In genomic region chr7:611837-612236, GRCh38 we compare ENCODE assay signal across 8 cellular contexts.
DNase-seq lines count a peak whose midpoint lies in the region; ATAC-seq, FAIRE-seq and TF ChIP-seq lines count a peak whose summit lies in the region.
"Not testable (repeated sequence)": the region's sequence is repeated elsewhere in the genome, so short reads cannot be mapped to it uniquely, and the experiment has no call there.

No MANE protein-coding gene starts in this region.

- CTCF ChIA-PET in CD4-positive, alpha-beta memory T cell (lab: Charles Lee; ENCODE audit: partially characterized antibody); T-cell (lab: Charles Lee); K562 (lab: Yijun Ruan, JAX; ENCODE audit: low intra/inter-chr PET ratio): not testable (repeated sequence)
- CTCF ChIA-PET in activated CD8-positive, alpha-beta T cell treated with anti-CD3 and anti-CD28 coated beads, Interleukin-2, amount 10 ng/mL, durations not matched to agents 7 days and 5 days (lab: Charles Lee) = interaction anchor here (1.7 kb wide), 1 partner anchor 12 kb away, joined by 7 read pairs; no protein-coding TSS in a partner anchor

- BruUV-seq in K562 (replicated peaks; lab: Mats Ljungman, UMichigan) = not testable (repeated sequence)

- H3K9me3 ChIP-seq in CD4-positive, alpha-beta memory T cell (ENCODE audit: control insufficient read depth in 1 of 2, low read length in 2 of 2); K562 (replicated peaks; ENCODE audit: control insufficient read depth, insufficient read depth, low read depth, low read length); upper lobe of left lung: not testable (repeated sequence)

- POLR2A ChIA-PET in CD4-positive, alpha-beta memory T cell (lab: Charles Lee; ENCODE audit: partially characterized antibody); T-cell (lab: Charles Lee); activated CD8-positive, alpha-beta T cell treated with anti-CD3 and anti-CD28 coated beads, Interleukin-2, amount 10 ng/mL, durations not matched to agents 7 days and 5 days (lab: Charles Lee); K562 (lab: Yijun Ruan, JAX): not testable (repeated sequence)

- H4K20me1 ChIP-seq in K562 (replicated peaks; ENCODE audit: control insufficient read depth, insufficient read depth, low read length) = not testable (repeated sequence)

- H3K9me1 ChIP-seq in K562 (ENCODE audit: control insufficient read depth, insufficient read depth, low read length) = not testable (repeated sequence)

- peak overlapping the region; percentile 68 for H3K4me2 ChIP-seq in K562 (ENCODE audit: insufficient read depth, low read length)

- not testable (repeated sequence) for H3K27me3 ChIP-seq in CD4-positive, alpha-beta memory T cell (ENCODE audit: insufficient read depth, low read length); K562 (ENCODE audit: control insufficient read depth in 2 of 2, insufficient read depth in 2 of 2, low read length in 2 of 2); upper lobe of left lung

- not testable (repeated sequence) for ATAC-seq in T-cell (replicated peaks in 1 of 4); activated CD8-positive, alpha-beta T cell treated with anti-CD3 and anti-CD28 coated beads, Interleukin-2, amount 10 ng/mL, durations not matched to agents 7 days and 5 days; K562; upper lobe of left lung (ENCODE audit: low FRiP score in 2 of 2)

- TF ChIP-seq EP300 in K562 (IDR thresholded peaks at IDR 0.05; ENCODE audit: low read length); upper lobe of left lung (IDR thresholded peaks at IDR 0.05): not testable (repeated sequence)

- peak overlapping the region in 1 of 2 experiments; percentile 73; a peak in 1 of 4 replicates for H3K9ac ChIP-seq in K562 (ENCODE audit: insufficient read depth in 1 of 2, low read depth in 2 of 2, low read length in 2 of 2)

- FAIRE-seq in K562 (lab: Jason Lieb, UNC) = not testable (repeated sequence)

- not testable (repeated sequence) for TF ChIP-seq POLR2A in K562 (conservative IDR thresholded peaks at IDR 0.05); upper lobe of left lung (IDR thresholded peaks at IDR 0.05)

- H2AFZ ChIP-seq in K562 (ENCODE audit: low read depth, low read length) = not testable (repeated sequence)

- in situ Hi-C loops in K562 (cut with MboI) = not testable (repeated sequence)

- 96% methylated on average over 7 of the region's 7 CpGs for WGBS in K562 (ENCODE audit: insufficient coverage, low coverage, missing lambda C conversion rate)
- 80 to 96% methylated on average over 7 of the region's 7 CpGs for WGBS in upper lobe of left lung, 2 donors

- not testable (repeated sequence) for H3K36me3 Mint-ChIP-seq in CD4-positive, alpha-beta memory T cell; T-cell; immature natural killer cell; osteocyte (ENCODE audit: unreplicated experiment)
- peaks cover 56% of the 10 kb centered on the region for H3K36me3 Mint-ChIP-seq in activated CD8-positive, alpha-beta T cell treated with anti-CD3 and anti-CD28 coated beads, Interleukin-2, amount 10 ng/mL, durations not matched to agents 7 days and 5 days (ENCODE audit: low read depth)
- peaks cover 11% of the 10 kb centered on the region for H3K36me3 Mint-ChIP-seq in activated naive CD4-positive, alpha-beta T cell treated with anti-CD3 and anti-CD28 coated beads, Interleukin-2, amount 50 U/mL, for 24 hours

- TF ChIP-seq RAD21 in K562 (CRISPR knock-in tag; conservative IDR thresholded peaks at IDR 0.05 in 1 of 2, IDR thresholded peaks at IDR 0.05 in 1 of 2) = not testable (repeated sequence)

- not testable (repeated sequence) for TF ChIP-seq CTCF in K562 (IDR thresholded peaks at IDR 0.05 in 2 of 3, conservative IDR thresholded peaks at IDR 0.05 in 1 of 3; ENCODE audit: insufficient read depth in 2 of 3, low read depth in 1 of 3, low read length in 3 of 3); osteocyte (IDR thresholded peaks at IDR 0.05); upper lobe of left lung (IDR thresholded peaks at IDR 0.05)

- not testable (repeated sequence) for H3K79me2 ChIP-seq in K562 (ENCODE audit: control insufficient read depth, insufficient read depth, low read length)

- H3K27ac ChIP-seq in CD4-positive, alpha-beta memory T cell (ENCODE audit: low read depth, low read length) = not testable (repeated sequence)
- H3K27ac ChIP-seq in K562 (ENCODE audit: extremely low read depth, low read depth, low read length) (peak overlapping the region; percentile 89; the same call in 1 of the 3 replicates), upper lobe of left lung (peak overlapping the region; percentile 71 to 92 (median 87))

- H3K27me3 Mint-ChIP-seq in CD4-positive, alpha-beta memory T cell; T-cell; activated CD8-positive, alpha-beta T cell treated with anti-CD3 and anti-CD28 coated beads, Interleukin-2, amount 10 ng/mL, durations not matched to agents 7 days and 5 days (ENCODE audit: low read depth); activated naive CD4-positive, alpha-beta T cell treated with anti-CD3 and anti-CD28 coated beads, Interleukin-2, amount 50 U/mL, for 24 hours; immature natural killer cell (ENCODE audit: low read depth in 3 of 3); osteocyte (ENCODE audit: unreplicated experiment): not testable (repeated sequence)

- H3K9me3 Mint-ChIP-seq in CD4-positive, alpha-beta memory T cell; T-cell; activated CD8-positive, alpha-beta T cell treated with anti-CD3 and anti-CD28 coated beads, Interleukin-2, amount 10 ng/mL, durations not matched to agents 7 days and 5 days (ENCODE audit: insufficient read depth); activated naive CD4-positive, alpha-beta T cell treated with anti-CD3 and anti-CD28 coated beads, Interleukin-2, amount 50 U/mL, for 24 hours; immature natural killer cell; osteocyte (ENCODE audit: unreplicated experiment): not testable (repeated sequence)

- peaks cover 16 to 59% (median 31%) of the 10 kb centered on the region in 4 donors for H3K4me1 Mint-ChIP-seq in CD4-positive, alpha-beta memory T cell
- H3K4me1 Mint-ChIP-seq in T-cell (peaks cover 58 to 83% (median 81%) of the 10 kb centered on the region in 3 donors), immature natural killer cell (peaks cover 33 to 38% of the 10 kb centered on the region in 2 donors), osteocyte (ENCODE audit: unreplicated experiment) (peaks cover 30% of the 10 kb centered on the region)
- H3K4me1 Mint-ChIP-seq in activated CD8-positive, alpha-beta T cell treated with anti-CD3 and anti-CD28 coated beads, Interleukin-2, amount 10 ng/mL, durations not matched to agents 7 days and 5 days (ENCODE audit: low read depth) = peaks cover 79% of the 10 kb centered on the region
- H3K4me1 Mint-ChIP-seq in activated naive CD4-positive, alpha-beta T cell treated with anti-CD3 and anti-CD28 coated beads, Interleukin-2, amount 50 U/mL, for 24 hours = peaks cover 62% of the 10 kb centered on the region

- H3K4me3 ChIP-seq in CD4-positive, alpha-beta memory T cell (ENCODE audit: low read length in 2 of 2); K562; upper lobe of left lung: not testable (repeated sequence)

- peak overlapping the region in 6 of 7 donors; percentile 35 to 85 (median 80) for H3K27ac Mint-ChIP-seq in CD4-positive, alpha-beta memory T cell
- H3K27ac Mint-ChIP-seq in T-cell (peak overlapping the region; percentile 9 to 94), immature natural killer cell (peak overlapping the region in 5 of 6 donors; percentile 50 to 97 (median 95)), osteocyte (ENCODE audit: unreplicated experiment) (peak overlapping the region; percentile 62)
- H3K27ac Mint-ChIP-seq in activated CD8-positive, alpha-beta T cell treated with anti-CD3 and anti-CD28 coated beads, Interleukin-2, amount 10 ng/mL, durations not matched to agents 7 days and 5 days = peak overlapping the region; percentile 97
- peak overlapping the region; percentile 59 for H3K27ac Mint-ChIP-seq in activated naive CD4-positive, alpha-beta T cell treated with anti-CD3 and anti-CD28 coated beads, Interleukin-2, amount 50 U/mL, for 24 hours

- intact Hi-C loops in CD4-positive, alpha-beta memory T cell (cut with micrococcal nuclease); K562 (cut with micrococcal nuclease): not testable (repeated sequence)

- H3K4me3 Mint-ChIP-seq in CD4-positive, alpha-beta memory T cell; T-cell; activated CD8-positive, alpha-beta T cell treated with anti-CD3 and anti-CD28 coated beads, Interleukin-2, amount 10 ng/mL, durations not matched to agents 7 days and 5 days; activated naive CD4-positive, alpha-beta T cell treated with anti-CD3 and anti-CD28 coated beads, Interleukin-2, amount 50 U/mL, for 24 hours; immature natural killer cell; osteocyte (ENCODE audit: unreplicated experiment): not testable (repeated sequence)

- peaks cover 33% of the 10 kb centered on the region for H3K4me1 ChIP-seq in CD4-positive, alpha-beta memory T cell (ENCODE audit: insufficient read depth, low read length)
- H3K4me1 ChIP-seq in K562 (replicated peaks in 1 of 2; ENCODE audit: control insufficient read depth in 2 of 2, insufficient read depth in 2 of 2, low read length in 2 of 2) = peaks cover 20 to 55% of the 10 kb centered on the region in 2 experiments; a peak in 4 of 5 replicates
- peaks cover 21 to 32% (median 28%) of the 10 kb centered on the region in 4 donors for H3K4me1 ChIP-seq in upper lobe of left lung

- not testable (repeated sequence) for DNase-seq in CD4-positive, alpha-beta memory T cell; T-cell; activated CD8-positive, alpha-beta T cell treated with anti-CD3 and anti-CD28 coated beads, Interleukin-2, amount 10 ng/mL, durations not matched to agents 7 days and 5 days; K562 (ENCODE audit: extremely low read depth in 1 of 4, low spot score in 3 of 4); immature natural killer cell; osteocyte (ENCODE audit: extremely low spot score, unreplicated experiment); upper lobe of left lung

- H3K36me3 ChIP-seq in CD4-positive, alpha-beta memory T cell (ENCODE audit: insufficient read depth, low read length); K562 (ENCODE audit: control insufficient read depth, insufficient read depth, low read length); upper lobe of left lung: not testable (repeated sequence)
